In the genomic region with DNA sequence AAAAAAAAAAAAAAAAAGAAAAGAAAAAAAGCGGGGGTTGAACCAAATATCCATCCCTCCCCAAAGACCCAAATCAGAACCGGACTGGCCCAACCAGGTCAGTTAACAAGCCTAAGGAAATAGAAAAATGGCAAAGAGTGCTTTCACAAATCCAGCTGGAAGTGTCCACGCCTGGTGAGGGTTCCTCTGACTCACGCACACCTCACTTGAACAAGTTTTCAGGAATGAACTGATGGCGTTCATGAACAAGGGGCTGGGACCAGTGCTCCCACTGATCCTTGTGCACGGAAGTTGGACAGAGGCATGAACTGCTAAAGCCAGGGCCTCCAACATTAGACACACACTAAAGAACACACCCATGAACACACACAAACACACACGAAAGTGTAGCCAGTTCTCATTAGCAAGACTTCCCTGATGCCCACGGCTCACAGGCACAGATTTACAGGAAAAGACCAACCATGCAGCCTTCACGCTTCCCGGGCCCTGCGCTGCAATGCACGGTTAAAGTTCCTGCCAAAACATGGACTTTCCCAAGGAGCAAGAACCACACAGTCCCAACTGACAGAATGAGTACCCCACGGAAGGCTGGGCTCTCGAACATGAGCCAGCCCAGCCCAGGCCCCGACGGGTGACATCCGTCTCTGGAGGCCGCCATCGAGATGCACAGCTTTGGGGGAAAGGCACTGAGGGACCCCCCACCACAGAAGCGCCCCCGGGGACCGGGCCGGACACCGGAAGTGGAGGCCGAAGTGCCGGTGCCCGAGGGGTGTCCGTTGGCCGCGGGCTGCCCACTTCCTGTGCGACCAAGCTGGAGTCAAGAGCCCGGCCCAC, we compare ENCODE assay signal across 8 cellular contexts. TPM values are rescaled to one million over a fixed set of nuclear protein-coding genes. Genes with fewer than 3 reads are reported as not detected.
DNase-seq lines count a peak whose midpoint lies in the region; ATAC-seq and TF ChIP-seq lines count a peak whose summit lies in the region.

No MANE protein-coding gene starts in this region.

- in situ Hi-C loops in KBM-7 (cut with MboI; ENCODE audit: low pct_unique_long_range_greater_than_20kb, low sequenced_read_pairs): no loop called here

- peak overlapping the region; percentile 90 for H2AFZ ChIP-seq in parathyroid adenoma

- H3K4me3 ChIP-seq in parathyroid adenoma (ENCODE audit: low read depth, low read length): peak overlapping the region; percentile 93

- no peaks in the 10 kb centered on the region for H3K27me3 Mint-ChIP-seq in activated T-cell treated with anti-CD3 and anti-CD28 coated beads, Interleukin-2, amount 50 U/mL, for 72 hours (ENCODE audit: low read depth)

- DNase-seq in EH (ENCODE audit: low read depth) (peak; percentile 69), KBM-7 (peak; percentile 34), germinal center (ENCODE audit: low spot score) (peak; percentile 18), NCI-H128 (lab: John Stamatoyannopoulos, UW; ENCODE audit: unreplicated experiment) (no peak), NCI-H2107 treated with DMSO at 0.1 percent for 48 hours (lab: John Stamatoyannopoulos, UW; ENCODE audit: unreplicated experiment) (no peak)
- DNase-seq in activated T-cell treated with anti-CD3 and anti-CD28 coated beads, Interleukin-2, amount 50 U/mL, for 72 hours: no peak

- H3K4me1 ChIP-seq in parathyroid adenoma: no peaks in the 10 kb centered on the region

- no peaks in the 10 kb centered on the region for H3K9me3 Mint-ChIP-seq in activated T-cell treated with anti-CD3 and anti-CD28 coated beads, Interleukin-2, amount 50 U/mL, for 72 hours

- H3K9ac ChIP-seq in parathyroid adenoma: peak overlapping the region; percentile 47

- no peaks in the 10 kb centered on the region for H3K27me3 ChIP-seq in parathyroid adenoma (ENCODE audit: control insufficient read depth, insufficient read depth, low read length)

- no peaks in the 10 kb centered on the region for H3K36me3 ChIP-seq in parathyroid adenoma (ENCODE audit: control insufficient read depth, insufficient read depth, low read length)

- ATAC-seq in GM21619 (IDR thresholded peaks at IDR 0.05; ENCODE audit: unreplicated experiment): peak; percentile 18
- ATAC-seq in activated T-cell treated with anti-CD3 and anti-CD28 coated beads, Interleukin-2, amount 50 U/mL, for 72 hours (replicated peaks in 1 of 2): peak in 1 of 2 donors; percentile 10

- peak overlapping the region; percentile 78 for H3K4me2 ChIP-seq in parathyroid adenoma (ENCODE audit: low read length)

- peak overlapping the region; percentile 96 to 97 for H3K4me3 Mint-ChIP-seq in activated T-cell treated with anti-CD3 and anti-CD28 coated beads, Interleukin-2, amount 50 U/mL, for 72 hours

- peak overlapping the region; percentile 70 for H3K27ac ChIP-seq in parathyroid adenoma

- H3K4me1 Mint-ChIP-seq in activated T-cell treated with anti-CD3 and anti-CD28 coated beads, Interleukin-2, amount 50 U/mL, for 72 hours (ENCODE audit: low read depth): peaks cover 57% of the 10 kb centered on the region

- no peaks in the 10 kb centered on the region for H3K9me3 ChIP-seq in parathyroid adenoma (ENCODE audit: control insufficient read depth, low read length)

- H3K79me2 ChIP-seq in parathyroid adenoma: peaks cover 15% of the 10 kb centered on the region

- peak overlapping the region; percentile 95 for H3K27ac Mint-ChIP-seq in activated T-cell treated with anti-CD3 and anti-CD28 coated beads, Interleukin-2, amount 50 U/mL, for 72 hours

- H3K36me3 Mint-ChIP-seq in activated T-cell treated with anti-CD3 and anti-CD28 coated beads, Interleukin-2, amount 50 U/mL, for 72 hours (ENCODE audit: insufficient read depth in 2 of 2): peaks cover 16 to 26% of the 10 kb centered on the region in 2 donors

- no peak for TF ChIP-seq CTCF in parathyroid adenoma (IDR thresholded peaks at IDR 0.05)

RNA-seq across cellular contexts. Expression of a gene that starts 0.9 kb away (rescaled TPM):
- total RNA-seq in activated T-cell treated with anti-CD3 and anti-CD28 coated beads, Interleukin-2, amount 50 U/mL, for 72 hours: 100 to 1,000 TPM; 294 to 304 TPM

RNA-seq across cellular contexts. Expression of a gene that starts 37.2 kb away (rescaled TPM):
- 10 to 100 TPM; 11.5 to 11.6 TPM for total RNA-seq in activated T-cell treated with anti-CD3 and anti-CD28 coated beads, Interleukin-2, amount 50 U/mL, for 72 hours

RNA-seq across cellular contexts. Expression of a gene that starts 58.1 kb away (rescaled TPM):
- 10 to 100 TPM; 83.2 to 93.6 TPM for total RNA-seq in activated T-cell treated with anti-CD3 and anti-CD28 coated beads, Interleukin-2, amount 50 U/mL, for 72 hours

Comparison
In these comparisons a context has a peak if more than half of its experiments do, and no peak if none do; other contexts are left out.
1. DNase-seq: peak in EH (single experiment), KBM-7 (single experiment) and germinal center (single experiment); none in activated T-cell treated with anti-CD3 and anti-CD28 coated beads, Interleukin-2, amount 50 U/mL, for 72 hours (0 of 2), NCI-H128 (single experiment) and NCI-H2107 treated with DMSO at 0.1 percent for 48 hours (single experiment).